ENCODE assay signal across 1 cellular context in the genomic region with DNA sequence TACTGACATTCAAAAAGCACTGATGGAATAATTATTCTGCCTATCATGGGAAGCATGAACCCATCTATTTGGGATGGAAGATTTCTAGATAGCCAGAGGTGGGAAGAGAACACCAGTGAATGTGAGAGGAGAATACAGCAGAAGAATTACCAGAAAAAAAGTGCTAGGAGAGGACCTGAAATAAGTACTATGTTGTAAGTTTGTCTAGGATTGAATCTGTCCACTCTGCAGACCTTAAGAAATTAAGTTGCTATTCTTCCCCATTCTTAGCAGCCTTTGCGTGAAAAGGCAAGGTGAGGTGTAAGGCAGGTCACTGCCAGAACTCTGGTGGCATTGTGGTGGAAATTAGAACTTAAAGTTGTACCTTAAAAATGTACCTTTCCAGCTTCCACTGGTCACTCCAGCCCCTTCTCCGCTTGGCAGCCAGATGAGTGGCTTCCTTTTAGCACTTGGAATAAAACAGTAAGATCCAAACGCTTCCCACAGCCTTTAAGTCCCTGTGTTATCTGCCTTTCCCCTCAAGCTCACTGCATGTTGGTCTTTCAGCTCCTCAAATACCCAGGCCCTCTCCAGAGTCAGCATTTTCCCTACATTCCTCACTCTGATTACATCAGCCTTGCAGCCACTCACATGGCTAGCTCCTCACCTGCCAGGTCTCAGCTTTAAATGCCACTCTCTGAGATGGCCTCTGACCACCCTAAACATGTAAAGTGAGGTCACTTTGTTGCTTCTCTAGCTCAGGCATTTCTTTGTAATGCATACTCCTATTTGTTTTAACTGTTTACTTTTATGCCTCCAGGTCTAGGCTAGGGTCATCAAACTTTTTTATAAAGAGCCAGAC.
TF ChIP-seq lines count a peak whose summit lies in the region.

No MANE protein-coding gene starts in this region.

TF ChIP-seq in WTC11, 78 proteins besides CTCF, POLR2A, EP300 and RAD21 (continued from another document and continues in another):
- TF ChIP-seq, protein P1, sequence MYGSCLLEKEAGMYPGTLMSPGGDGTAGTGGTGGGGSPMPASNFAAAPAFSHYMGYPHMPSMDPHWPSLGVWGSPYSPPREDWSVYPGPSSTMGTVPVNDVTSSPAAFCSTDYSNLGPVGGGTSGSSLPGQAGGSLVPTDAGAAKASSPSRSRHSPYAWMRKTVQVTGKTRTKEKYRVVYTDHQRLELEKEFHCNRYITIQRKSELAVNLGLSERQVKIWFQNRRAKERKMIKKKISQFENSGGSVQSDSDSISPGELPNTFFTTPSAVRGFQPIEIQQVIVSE (CRISPR knock-in tag; IDR thresholded peaks at IDR 0.05; ENCODE audit: borderline replicate concordance), result no peak
- TF ChIP-seq ZNF138 (CRISPR knock-in tag; conservative IDR thresholded peaks at IDR 0.05), result no peak
- no peak for TF ChIP-seq NR2C2 (CRISPR knock-in tag; IDR thresholded peaks at IDR 0.05)
- no peak for TF ChIP-seq ATF3 (CRISPR knock-in tag; conservative IDR thresholded peaks at IDR 0.05)
- peak; percentile 70; the same call in 1 of the 2 replicates for TF ChIP-seq NFATC4 (CRISPR knock-in tag; IDR thresholded peaks at IDR 0.05)
- TF ChIP-seq ZNF232 (CRISPR knock-in tag; IDR thresholded peaks at IDR 0.05), result no peak
- TF ChIP-seq, protein P2, sequence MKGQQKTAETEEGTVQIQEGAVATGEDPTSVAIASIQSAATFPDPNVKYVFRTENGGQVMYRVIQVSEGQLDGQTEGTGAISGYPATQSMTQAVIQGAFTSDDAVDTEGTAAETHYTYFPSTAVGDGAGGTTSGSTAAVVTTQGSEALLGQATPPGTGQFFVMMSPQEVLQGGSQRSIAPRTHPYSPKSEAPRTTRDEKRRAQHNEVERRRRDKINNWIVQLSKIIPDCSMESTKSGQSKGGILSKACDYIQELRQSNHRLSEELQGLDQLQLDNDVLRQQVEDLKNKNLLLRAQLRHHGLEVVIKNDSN (CRISPR knock-in tag; IDR thresholded peaks at IDR 0.05), result peak; percentile 48; the same call in 1 of the 2 replicates
- TF ChIP-seq ATF1 (CRISPR knock-in tag; IDR thresholded peaks at IDR 0.05), result no peak
- TF ChIP-seq ZNF671 (CRISPR knock-in tag; IDR thresholded peaks at IDR 0.05), result peak; percentile 64; the same call in 1 of the 2 replicates
- 0 out of 2 replicates have a peak, but pooled peaks have one; percentile 36 for TF ChIP-seq ZNF532 (CRISPR knock-in tag; IDR thresholded peaks at IDR 0.05; ENCODE audit: borderline replicate concordance)
- peak; percentile 97 for TF ChIP-seq GABPB1 (CRISPR knock-in tag; IDR thresholded peaks at IDR 0.05)
- TF ChIP-seq ATF6 (CRISPR knock-in tag; IDR thresholded peaks at IDR 0.05), result no peak
- TF ChIP-seq NFYB (CRISPR knock-in tag; conservative IDR thresholded peaks at IDR 0.05; ENCODE audit: low read depth), result no peak
- TF ChIP-seq SMAD3 (CRISPR knock-in tag; IDR thresholded peaks at IDR 0.05; ENCODE audit: borderline replicate concordance), result no peak
- TF ChIP-seq ZNF121 (CRISPR knock-in tag; IDR thresholded peaks at IDR 0.05), result no peak
- TF ChIP-seq, protein P3, sequence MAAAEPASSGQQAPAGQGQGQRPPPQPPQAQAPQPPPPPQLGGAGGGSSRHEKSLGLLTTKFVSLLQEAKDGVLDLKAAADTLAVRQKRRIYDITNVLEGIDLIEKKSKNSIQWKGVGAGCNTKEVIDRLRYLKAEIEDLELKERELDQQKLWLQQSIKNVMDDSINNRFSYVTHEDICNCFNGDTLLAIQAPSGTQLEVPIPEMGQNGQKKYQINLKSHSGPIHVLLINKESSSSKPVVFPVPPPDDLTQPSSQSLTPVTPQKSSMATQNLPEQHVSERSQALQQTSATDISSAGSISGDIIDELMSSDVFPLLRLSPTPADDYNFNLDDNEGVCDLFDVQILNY (CRISPR knock-in tag; IDR thresholded peaks at IDR 0.05), result no peak
- TF ChIP-seq NR1H2 (CRISPR knock-in tag; IDR thresholded peaks at IDR 0.05), result no peak
- no peak for TF ChIP-seq GRHL2 (CRISPR knock-in tag; IDR thresholded peaks at IDR 0.05; ENCODE audit: insufficient replicate concordance, severe bottlenecking)
- no peak for TF ChIP-seq MYBL2 (CRISPR knock-in tag; IDR thresholded peaks at IDR 0.05)
- TF ChIP-seq, protein P4, sequence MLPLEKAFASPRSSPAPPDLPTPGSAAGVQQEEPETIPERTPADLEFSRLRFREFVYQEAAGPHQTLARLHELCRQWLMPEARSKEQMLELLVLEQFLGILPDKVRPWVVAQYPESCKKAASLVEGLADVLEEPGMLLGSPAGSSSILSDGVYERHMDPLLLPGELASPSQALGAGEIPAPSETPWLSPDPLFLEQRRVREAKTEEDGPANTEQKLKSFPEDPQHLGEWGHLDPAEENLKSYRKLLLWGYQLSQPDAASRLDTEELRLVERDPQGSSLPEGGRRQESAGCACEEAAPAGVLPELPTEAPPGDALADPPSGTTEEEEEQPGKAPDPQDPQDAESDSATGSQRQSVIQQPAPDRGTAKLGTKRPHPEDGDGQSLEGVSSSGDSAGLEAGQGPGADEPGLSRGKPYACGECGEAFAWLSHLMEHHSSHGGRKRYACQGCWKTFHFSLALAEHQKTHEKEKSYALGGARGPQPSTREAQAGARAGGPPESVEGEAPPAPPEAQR (CRISPR knock-in tag; IDR thresholded peaks at IDR 0.05), result no peak
- no peak for TF ChIP-seq SMAD4 (CRISPR knock-in tag; IDR thresholded peaks at IDR 0.05)
- TF ChIP-seq ARID4B (CRISPR knock-in tag; IDR thresholded peaks at IDR 0.05; ENCODE audit: borderline replicate concordance), result no peak
- no peak for TF ChIP-seq CREB1 (CRISPR knock-in tag; IDR thresholded peaks at IDR 0.05)
- TF ChIP-seq MXD4 (CRISPR knock-in tag; IDR thresholded peaks at IDR 0.05; ENCODE audit: borderline replicate concordance), result no peak
- no peak for TF ChIP-seq ELF4 (CRISPR knock-in tag; IDR thresholded peaks at IDR 0.05; ENCODE audit: low read depth)
- TF ChIP-seq, protein P5, sequence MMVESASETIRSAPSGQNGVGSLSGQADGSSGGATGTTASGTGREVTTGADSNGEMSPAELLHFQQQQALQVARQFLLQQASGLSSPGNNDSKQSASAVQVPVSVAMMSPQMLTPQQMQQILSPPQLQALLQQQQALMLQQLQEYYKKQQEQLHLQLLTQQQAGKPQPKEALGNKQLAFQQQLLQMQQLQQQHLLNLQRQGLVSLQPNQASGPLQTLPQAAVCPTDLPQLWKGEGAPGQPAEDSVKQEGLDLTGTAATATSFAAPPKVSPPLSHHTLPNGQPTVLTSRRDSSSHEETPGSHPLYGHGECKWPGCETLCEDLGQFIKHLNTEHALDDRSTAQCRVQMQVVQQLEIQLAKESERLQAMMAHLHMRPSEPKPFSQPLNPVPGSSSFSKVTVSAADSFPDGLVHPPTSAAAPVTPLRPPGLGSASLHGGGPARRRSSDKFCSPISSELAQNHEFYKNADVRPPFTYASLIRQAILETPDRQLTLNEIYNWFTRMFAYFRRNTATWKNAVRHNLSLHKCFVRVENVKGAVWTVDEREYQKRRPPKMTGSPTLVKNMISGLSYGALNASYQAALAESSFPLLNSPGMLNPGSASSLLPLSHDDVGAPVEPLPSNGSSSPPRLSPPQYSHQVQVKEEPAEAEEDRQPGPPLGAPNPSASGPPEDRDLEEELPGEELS (CRISPR knock-in tag; IDR thresholded peaks at IDR 0.05), result no peak
- no peak for TF ChIP-seq SOX15 (CRISPR knock-in tag; IDR thresholded peaks at IDR 0.05)
- no peak for TF ChIP-seq ZNF317 (CRISPR knock-in tag; IDR thresholded peaks at IDR 0.05; ENCODE audit: borderline replicate concordance, low read depth)
- no peak for TF ChIP-seq TCF7 (CRISPR knock-in tag; IDR thresholded peaks at IDR 0.05; ENCODE audit: low read depth)
- TF ChIP-seq ZNF396 (CRISPR knock-in tag; IDR thresholded peaks at IDR 0.05; ENCODE audit: borderline replicate concordance), result no peak
- no peak for TF ChIP-seq IRF2 (CRISPR knock-in tag; IDR thresholded peaks at IDR 0.05; ENCODE audit: borderline replicate concordance, low read depth)
- TF ChIP-seq, protein P6, sequence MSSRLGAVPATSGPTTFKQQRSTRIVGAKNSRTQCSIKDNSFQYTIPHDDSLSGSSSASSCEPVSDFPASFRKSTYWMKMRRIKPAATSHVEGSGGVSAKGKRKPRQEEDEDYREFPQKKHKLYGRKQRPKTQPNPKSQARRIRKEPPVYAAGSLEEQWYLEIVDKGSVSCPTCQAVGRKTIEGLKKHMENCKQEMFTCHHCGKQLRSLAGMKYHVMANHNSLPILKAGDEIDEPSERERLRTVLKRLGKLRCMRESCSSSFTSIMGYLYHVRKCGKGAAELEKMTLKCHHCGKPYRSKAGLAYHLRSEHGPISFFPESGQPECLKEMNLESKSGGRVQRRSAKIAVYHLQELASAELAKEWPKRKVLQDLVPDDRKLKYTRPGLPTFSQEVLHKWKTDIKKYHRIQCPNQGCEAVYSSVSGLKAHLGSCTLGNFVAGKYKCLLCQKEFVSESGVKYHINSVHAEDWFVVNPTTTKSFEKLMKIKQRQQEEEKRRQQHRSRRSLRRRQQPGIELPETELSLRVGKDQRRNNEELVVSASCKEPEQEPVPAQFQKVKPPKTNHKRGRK (CRISPR knock-in tag; IDR thresholded peaks at IDR 0.05; ENCODE audit: borderline replicate concordance), result no peak
- TF ChIP-seq GTF2I (CRISPR knock-in tag; conservative IDR thresholded peaks at IDR 0.05), result no peak
- no peak for TF ChIP-seq ZNF263 (CRISPR knock-in tag; IDR thresholded peaks at IDR 0.05; ENCODE audit: low read depth)
- TF ChIP-seq FOXP1 (CRISPR knock-in tag; IDR thresholded peaks at IDR 0.05; ENCODE audit: borderline replicate concordance), result no peak
